In genomic region chr5:74257645-74258328, GRCh38 we compare ENCODE assay signal across 1 cellular context.
TF ChIP-seq lines count a peak whose summit lies in the region.

No MANE protein-coding gene starts in this region.

TF ChIP-seq in K562, 482 proteins besides CTCF, POLR2A, EP300 and RAD21 (continued from another document):
- TF ChIP-seq, protein P1, sequence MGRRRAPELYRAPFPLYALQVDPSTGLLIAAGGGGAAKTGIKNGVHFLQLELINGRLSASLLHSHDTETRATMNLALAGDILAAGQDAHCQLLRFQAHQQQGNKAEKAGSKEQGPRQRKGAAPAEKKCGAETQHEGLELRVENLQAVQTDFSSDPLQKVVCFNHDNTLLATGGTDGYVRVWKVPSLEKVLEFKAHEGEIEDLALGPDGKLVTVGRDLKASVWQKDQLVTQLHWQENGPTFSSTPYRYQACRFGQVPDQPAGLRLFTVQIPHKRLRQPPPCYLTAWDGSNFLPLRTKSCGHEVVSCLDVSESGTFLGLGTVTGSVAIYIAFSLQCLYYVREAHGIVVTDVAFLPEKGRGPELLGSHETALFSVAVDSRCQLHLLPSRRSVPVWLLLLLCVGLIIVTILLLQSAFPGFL (CRISPR knock-in tag; IDR thresholded peaks at IDR 0.05), result no peak
- TF ChIP-seq SMARCA4 (IDR thresholded peaks at IDR 0.05), result peak; percentile 54; the same call in 1 of the 2 replicates
- TF ChIP-seq EZH2 (IDR thresholded peaks at IDR 0.05; ENCODE audit: borderline replicate concordance, low read depth, low read length), result no peak
- TF ChIP-seq TEAD1 (CRISPR knock-in tag; IDR thresholded peaks at IDR 0.05), result no peak
- no peak for TF ChIP-seq SMARCC2 (IDR thresholded peaks at IDR 0.05; ENCODE audit: low read depth)
- no peak for TF ChIP-seq RBBP5 (IDR thresholded peaks at IDR 0.05; ENCODE audit: borderline replicate concordance, insufficient read depth, low read length, poor library complexity, severe bottlenecking)
- TF ChIP-seq, protein P2, sequence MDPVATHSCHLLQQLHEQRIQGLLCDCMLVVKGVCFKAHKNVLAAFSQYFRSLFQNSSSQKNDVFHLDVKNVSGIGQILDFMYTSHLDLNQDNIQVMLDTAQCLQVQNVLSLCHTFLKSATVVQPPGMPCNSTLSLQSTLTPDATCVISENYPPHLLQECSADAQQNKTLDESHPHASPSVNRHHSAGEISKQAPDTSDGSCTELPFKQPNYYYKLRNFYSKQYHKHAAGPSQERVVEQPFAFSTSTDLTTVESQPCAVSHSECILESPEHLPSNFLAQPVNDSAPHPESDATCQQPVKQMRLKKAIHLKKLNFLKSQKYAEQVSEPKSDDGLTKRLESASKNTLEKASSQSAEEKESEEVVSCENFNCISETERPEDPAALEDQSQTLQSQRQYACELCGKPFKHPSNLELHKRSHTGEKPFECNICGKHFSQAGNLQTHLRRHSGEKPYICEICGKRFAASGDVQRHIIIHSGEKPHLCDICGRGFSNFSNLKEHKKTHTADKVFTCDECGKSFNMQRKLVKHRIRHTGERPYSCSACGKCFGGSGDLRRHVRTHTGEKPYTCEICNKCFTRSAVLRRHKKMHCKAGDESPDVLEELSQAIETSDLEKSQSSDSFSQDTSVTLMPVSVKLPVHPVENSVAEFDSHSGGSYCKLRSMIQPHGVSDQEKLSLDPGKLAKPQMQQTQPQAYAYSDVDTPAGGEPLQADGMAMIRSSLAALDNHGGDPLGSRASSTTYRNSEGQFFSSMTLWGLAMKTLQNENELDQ (CRISPR knock-in tag; IDR thresholded peaks at IDR 0.05; ENCODE audit: borderline replicate concordance), result no peak
- peak; percentile 42; the same call in 1 of the 2 replicates for TF ChIP-seq JUND (IDR thresholded peaks at IDR 0.05; ENCODE audit: borderline replicate concordance, low read depth, low read length)
- no peak; the same call in 2 of the 3 replicates for TF ChIP-seq JUND (tag; IDR thresholded peaks at IDR 0.05; ENCODE audit: borderline replicate concordance, low read depth, low read length)
- peak; percentile 31; the same call in 1 of the 2 replicates for TF ChIP-seq FOXM1 (IDR thresholded peaks at IDR 0.05; ENCODE audit: low read depth)
- no peak for TF ChIP-seq FOXM1 (CRISPR knock-in tag; IDR thresholded peaks at IDR 0.05; ENCODE audit: low read depth)
- TF ChIP-seq ZBTB8A (IDR thresholded peaks at IDR 0.05; ENCODE audit: partially characterized antibody), result no peak
- no peak for TF ChIP-seq JUNB (CRISPR knock-in tag; conservative IDR thresholded peaks at IDR 0.05)
- TF ChIP-seq PHF20 (IDR thresholded peaks at IDR 0.05; ENCODE audit: partially characterized antibody), result no peak
- no peak for TF ChIP-seq SRF (CRISPR knock-in tag; IDR thresholded peaks at IDR 0.05)
- TF ChIP-seq, protein P3, sequence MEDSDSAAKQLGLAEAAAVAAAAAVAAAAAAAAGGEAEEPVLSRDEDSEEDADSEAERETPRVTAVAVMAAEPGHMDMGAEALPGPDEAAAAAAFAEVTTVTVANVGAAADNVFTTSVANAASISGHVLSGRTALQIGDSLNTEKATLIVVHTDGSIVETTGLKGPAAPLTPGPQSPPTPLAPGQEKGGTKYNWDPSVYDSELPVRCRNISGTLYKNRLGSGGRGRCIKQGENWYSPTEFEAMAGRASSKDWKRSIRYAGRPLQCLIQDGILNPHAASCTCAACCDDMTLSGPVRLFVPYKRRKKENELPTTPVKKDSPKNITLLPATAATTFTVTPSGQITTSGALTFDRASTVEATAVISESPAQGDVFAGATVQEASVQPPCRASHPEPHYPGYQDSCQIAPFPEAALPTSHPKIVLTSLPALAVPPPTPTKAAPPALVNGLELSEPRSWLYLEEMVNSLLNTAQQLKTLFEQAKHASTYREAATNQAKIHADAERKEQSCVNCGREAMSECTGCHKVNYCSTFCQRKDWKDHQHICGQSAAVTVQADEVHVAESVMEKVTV (CRISPR knock-in tag; IDR thresholded peaks at IDR 0.05), result no peak
- TF ChIP-seq ZNF785 (CRISPR knock-in tag; IDR thresholded peaks at IDR 0.05), result no peak
- TF ChIP-seq MLLT1 (IDR thresholded peaks at IDR 0.05), result no peak
